Comparison of ENCODE assay signal across 14 cellular contexts in the genomic region with DNA sequence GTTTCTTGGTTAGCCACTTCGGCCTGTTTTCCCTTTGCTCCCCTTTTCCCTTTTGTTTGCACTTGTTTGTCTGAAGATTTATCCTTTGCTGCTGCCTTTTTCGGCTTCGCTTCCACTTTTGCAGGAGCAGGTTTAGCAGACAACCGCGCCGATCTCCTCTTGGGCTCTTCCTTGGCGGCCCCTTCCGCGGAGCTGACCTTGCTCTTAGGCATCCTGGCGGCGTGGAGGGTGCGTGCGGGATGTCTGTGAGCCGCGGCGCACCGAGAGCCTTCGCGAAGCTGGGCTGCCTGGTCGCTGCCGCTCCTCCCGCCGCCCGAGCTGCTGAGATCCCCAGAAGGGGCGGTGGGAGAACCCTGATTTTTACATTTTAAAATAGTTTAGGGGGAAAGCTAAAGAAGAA.
DNase-seq lines count a peak whose midpoint lies in the region; ATAC-seq and TF ChIP-seq lines count a peak whose summit lies in the region.
"Had no signal": no experiment of that assay in that cellular context is flagged by ENCODE, and none has a peak within 500 bp of the region (broad histone marks: within the 10 kb centered on the region; RNA-seq: fewer than 3 reads in every experiment).

No MANE protein-coding gene starts in this region.

- no peak for DNase-seq in CD4-positive, CD25-positive, alpha-beta regulatory T cell
- DNase-seq in effector memory CD8-positive, alpha-beta T cell, result no peak
- DNase-seq in HPDE6-E6E7 (ENCODE audit: extremely low spot score) (no peak), right atrium auricular region (ENCODE audit: low spot score) (no peak), AG20443 (ENCODE audit: low spot score) (no peak)
- DNase-seq: naive B cell, NCI-H226 had no signal

- peaks cover 0 to 14% (median 4%) of the 10 kb centered on the region in 7 donors for H3K9me3 Mint-ChIP-seq in CD4-positive, CD25-positive, alpha-beta regulatory T cell
- H3K9me3 Mint-ChIP-seq in effector memory CD8-positive, alpha-beta T cell, result peaks cover 0 to 4% of the 10 kb centered on the region in 2 donors

- no peak for TF ChIP-seq CTCF in right atrium auricular region (IDR thresholded peaks at IDR 0.05)

- no peak for ATAC-seq in CD4-positive, CD25-positive, alpha-beta regulatory T cell (ENCODE audit: low read depth in 2 of 2)
- no peak for ATAC-seq in effector memory CD8-positive, alpha-beta T cell (replicated peaks)
- ATAC-seq in SK-N-SH treated with all-trans-retinoic acid at 6 μM for 48 hours, result no peak
- ATAC-seq: Panc1 had no signal

- no peaks in the 10 kb centered on the region for H3K27me3 ChIP-seq in CD4-positive, CD25-positive, alpha-beta regulatory T cell (ENCODE audit: control insufficient read depth, insufficient read depth, low read length)
- no peaks in the 10 kb centered on the region for H3K27me3 ChIP-seq in HUES48 (ENCODE audit: control insufficient read depth, insufficient read depth, low read length)
- no peaks in the 10 kb centered on the region for H3K27me3 ChIP-seq in muscle layer of duodenum (ENCODE audit: low read depth, low read length)
- no peaks in the 10 kb centered on the region for H3K27me3 ChIP-seq in right atrium auricular region

- H3K4me1 Mint-ChIP-seq in CD4-positive, CD25-positive, alpha-beta regulatory T cell, result peaks cover 30 to 60% (median 53%) of the 10 kb centered on the region in 4 donors
- H3K4me1 Mint-ChIP-seq in effector memory CD8-positive, alpha-beta T cell (ENCODE audit: low read depth in 2 of 2), result peaks cover 37 to 48% of the 10 kb centered on the region in 2 donors

- H3K27me3 Mint-ChIP-seq in CD4-positive, CD25-positive, alpha-beta regulatory T cell, result no peaks in the 10 kb centered on the region
- no peaks in the 10 kb centered on the region for H3K27me3 Mint-ChIP-seq in effector memory CD8-positive, alpha-beta T cell
- H3K27me3 Mint-ChIP-seq: activated CD8-positive, alpha-beta memory T cell treated with anti-CD3 and anti-CD28 coated beads, Interleukin-2, amount 10 ng/mL, durations not matched to agents 7 days and 5 days; naive B cell had no signal

- H3K9ac ChIP-seq in HUES48 (ENCODE audit: low read depth, low read length), result no peak overlapping the region

- peaks cover 10% of the 10 kb centered on the region for H3K36me3 ChIP-seq in CD4-positive, CD25-positive, alpha-beta regulatory T cell (ENCODE audit: control insufficient read depth, insufficient read depth, low read length)
- H3K36me3 ChIP-seq in HUES48 (ENCODE audit: control insufficient read depth, insufficient read depth, low read length) (no peaks in the 10 kb centered on the region), muscle layer of duodenum (ENCODE audit: control insufficient read depth in 1 of 2, insufficient read depth in 2 of 2, low read length in 2 of 2) (no peaks in the 10 kb centered on the region), right atrium auricular region (no peaks in the 10 kb centered on the region)

- H3K4me3 ChIP-seq in CD4-positive, CD25-positive, alpha-beta regulatory T cell (ENCODE audit: low read depth, low read length), result no peak overlapping the region
- H3K4me3 ChIP-seq in HUES48 (ENCODE audit: low read depth, low read length), result peak overlapping the region; percentile 36; the same call in 1 of the 2 replicates
- peak overlapping the region in 1 of 2 donors; percentile 10 for H3K4me3 ChIP-seq in muscle layer of duodenum (ENCODE audit: low read depth in 1 of 2, low read length in 2 of 2)
- no peak overlapping the region for H3K4me3 ChIP-seq in right atrium auricular region
- H3K4me3 ChIP-seq: skin epidermis had no signal

- H3K4me1 ChIP-seq in CD4-positive, CD25-positive, alpha-beta regulatory T cell (ENCODE audit: control insufficient read depth, insufficient read depth, low read length, poor library complexity, severe bottlenecking), result peaks cover 14% of the 10 kb centered on the region
- H3K4me1 ChIP-seq in HUES48 (ENCODE audit: control insufficient read depth, insufficient read depth, low read length) (no peaks in the 10 kb centered on the region), muscle layer of duodenum (ENCODE audit: control insufficient read depth in 1 of 2, insufficient read depth in 2 of 2, low read length in 2 of 2) (peaks cover 15 to 27% of the 10 kb centered on the region in 2 donors), right atrium auricular region (peaks cover 0 to 7% of the 10 kb centered on the region in 2 donors)

- peaks cover 2 to 3% of the 10 kb centered on the region in 2 experiments for H3K9me3 ChIP-seq in CD4-positive, CD25-positive, alpha-beta regulatory T cell (ENCODE audit: control insufficient read depth in 2 of 2, low read length in 2 of 2)
- peaks cover 6% of the 10 kb centered on the region; the same call in 1 of the 2 replicates for H3K9me3 ChIP-seq in HUES48 (ENCODE audit: control insufficient read depth, insufficient read depth, low read length)
- H3K9me3 ChIP-seq in muscle layer of duodenum (ENCODE audit: control insufficient read depth in 1 of 2, low read length in 2 of 2), result peaks cover 0 to 5% of the 10 kb centered on the region in 2 donors
- peaks cover 0 to 9% of the 10 kb centered on the region in 2 donors for H3K9me3 ChIP-seq in right atrium auricular region

- H3K27ac Mint-ChIP-seq in CD4-positive, CD25-positive, alpha-beta regulatory T cell, result peak overlapping the region in 2 of 3 donors; percentile 14 to 51
- peak overlapping the region in 1 of 2 donors; percentile 2 for H3K27ac Mint-ChIP-seq in effector memory CD8-positive, alpha-beta T cell

- peak overlapping the region in 2 of 4 donors; percentile 16 to 40 for H3K4me3 Mint-ChIP-seq in CD4-positive, CD25-positive, alpha-beta regulatory T cell
- H3K4me3 Mint-ChIP-seq in effector memory CD8-positive, alpha-beta T cell, result peak overlapping the region; percentile 36 to 46

- H3K36me3 Mint-ChIP-seq in CD4-positive, CD25-positive, alpha-beta regulatory T cell, result peaks cover 21% of the 10 kb centered on the region
- no peaks in the 10 kb centered on the region for H3K36me3 Mint-ChIP-seq in effector memory CD8-positive, alpha-beta T cell (ENCODE audit: insufficient read depth)

- H3K27ac ChIP-seq in CD4-positive, CD25-positive, alpha-beta regulatory T cell (ENCODE audit: insufficient read depth, low read length, poor library complexity, severe bottlenecking), result no peak overlapping the region
- no peak overlapping the region for H3K27ac ChIP-seq in HUES48 (ENCODE audit: low read depth, low read length)
- H3K27ac ChIP-seq in muscle layer of duodenum (ENCODE audit: low read length), result peak overlapping the region; percentile 21
- no peak overlapping the region for H3K27ac ChIP-seq in right atrium auricular region
- H3K27ac ChIP-seq: epithelial cell of prostate, skin epidermis had no signal

TF ChIP-seq in SK-N-SH treated with all-trans-retinoic acid at 6 μM for 48 hours, 23 proteins besides CTCF, POLR2A, EP300 and RAD21:
- TF ChIP-seq ZNF565 (CRISPR knock-in tag; conservative IDR thresholded peaks at IDR 0.05; ENCODE audit: low read depth), result no peak
- TF ChIP-seq ZFP30 (CRISPR knock-in tag; IDR thresholded peaks at IDR 0.05), result no peak
- TF ChIP-seq CSDC2 (CRISPR knock-in tag; IDR thresholded peaks at IDR 0.05), result no peak
- no peak for TF ChIP-seq PPARA (CRISPR knock-in tag; IDR thresholded peaks at IDR 0.05; ENCODE audit: borderline replicate concordance)
- TF ChIP-seq SNAI2 (CRISPR knock-in tag; IDR thresholded peaks at IDR 0.05), result no peak
- TF ChIP-seq ARNTL (CRISPR knock-in tag; IDR thresholded peaks at IDR 0.05; ENCODE audit: borderline replicate concordance, low read depth), result no peak
- TF ChIP-seq TOX (CRISPR knock-in tag; IDR thresholded peaks at IDR 0.05; ENCODE audit: borderline replicate concordance), result no peak
- no peak for TF ChIP-seq ZFP3 (CRISPR knock-in tag; IDR thresholded peaks at IDR 0.05)
- no peak for TF ChIP-seq ESRRG (CRISPR knock-in tag; IDR thresholded peaks at IDR 0.05)
- no peak for TF ChIP-seq ZC3H10 (CRISPR knock-in tag; IDR thresholded peaks at IDR 0.05)
- TF ChIP-seq BACH2 (CRISPR knock-in tag; IDR thresholded peaks at IDR 0.05; ENCODE audit: borderline replicate concordance), result no peak
- TF ChIP-seq TCF4 (CRISPR knock-in tag; IDR thresholded peaks at IDR 0.05; ENCODE audit: borderline replicate concordance), result no peak
- TF ChIP-seq, protein P1, sequence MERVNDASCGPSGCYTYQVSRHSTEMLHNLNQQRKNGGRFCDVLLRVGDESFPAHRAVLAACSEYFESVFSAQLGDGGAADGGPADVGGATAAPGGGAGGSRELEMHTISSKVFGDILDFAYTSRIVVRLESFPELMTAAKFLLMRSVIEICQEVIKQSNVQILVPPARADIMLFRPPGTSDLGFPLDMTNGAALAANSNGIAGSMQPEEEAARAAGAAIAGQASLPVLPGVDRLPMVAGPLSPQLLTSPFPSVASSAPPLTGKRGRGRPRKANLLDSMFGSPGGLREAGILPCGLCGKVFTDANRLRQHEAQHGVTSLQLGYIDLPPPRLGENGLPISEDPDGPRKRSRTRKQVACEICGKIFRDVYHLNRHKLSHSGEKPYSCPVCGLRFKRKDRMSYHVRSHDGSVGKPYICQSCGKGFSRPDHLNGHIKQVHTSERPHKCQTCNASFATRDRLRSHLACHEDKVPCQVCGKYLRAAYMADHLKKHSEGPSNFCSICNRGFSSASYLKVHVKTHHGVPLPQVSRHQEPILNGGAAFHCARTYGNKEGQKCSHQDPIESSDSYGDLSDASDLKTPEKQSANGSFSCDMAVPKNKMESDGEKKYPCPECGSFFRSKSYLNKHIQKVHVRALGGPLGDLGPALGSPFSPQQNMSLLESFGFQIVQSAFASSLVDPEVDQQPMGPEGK (CRISPR knock-in tag; IDR thresholded peaks at IDR 0.05; ENCODE audit: borderline replicate concordance), result no peak
- TF ChIP-seq RARB (CRISPR knock-in tag; IDR thresholded peaks at IDR 0.05), result no peak
- TF ChIP-seq, protein P2, sequence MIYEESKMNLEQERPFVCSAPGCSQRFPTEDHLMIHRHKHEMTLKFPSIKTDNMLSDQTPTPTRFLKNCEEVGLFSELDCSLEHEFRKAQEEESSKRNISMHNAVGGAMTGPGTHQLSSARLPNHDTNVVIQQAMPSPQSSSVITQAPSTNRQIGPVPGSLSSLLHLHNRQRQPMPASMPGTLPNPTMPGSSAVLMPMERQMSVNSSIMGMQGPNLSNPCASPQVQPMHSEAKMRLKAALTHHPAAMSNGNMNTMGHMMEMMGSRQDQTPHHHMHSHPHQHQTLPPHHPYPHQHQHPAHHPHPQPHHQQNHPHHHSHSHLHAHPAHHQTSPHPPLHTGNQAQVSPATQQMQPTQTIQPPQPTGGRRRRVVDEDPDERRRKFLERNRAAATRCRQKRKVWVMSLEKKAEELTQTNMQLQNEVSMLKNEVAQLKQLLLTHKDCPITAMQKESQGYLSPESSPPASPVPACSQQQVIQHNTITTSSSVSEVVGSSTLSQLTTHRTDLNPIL (CRISPR knock-in tag; IDR thresholded peaks at IDR 0.05; ENCODE audit: low read depth), result no peak
